Comparison of ENCODE assay signal across 8 cellular contexts in genomic region chr3:150408232-150409124, GRCh38. TPM values are rescaled to one million over a fixed set of nuclear protein-coding genes. Genes with fewer than 3 reads are reported as not detected.
DNase-seq lines count a peak whose midpoint lies in the region; ATAC-seq and TF ChIP-seq lines count a peak whose summit lies in the region.

TSC22D2 (plus strand) TSS chr3:150408298; CDS start chr3:150409351, 1,053 bp downstream.

- no peak; the same call in 1 of the 2 replicates for TF ChIP-seq CTCF in BE2C (IDR thresholded peaks at IDR 0.05; ENCODE audit: low read depth, low read length)

- peak within 1 kb of the TSS; percentile 96 for H3K4me3 ChIP-seq in BE2C (ENCODE audit: low read depth, low read length)

- H3K36me3 ChIP-seq in BE2C: peaks cover 5% of the 10 kb centered on the region; the same call in 1 of the 2 replicates

- no peaks in the 10 kb centered on the region for H3K27me3 ChIP-seq in BE2C

- ATAC-seq in GM19035 (IDR thresholded peaks at IDR 0.05; ENCODE audit: unreplicated experiment) (peak; percentile 67), HG03342 (IDR thresholded peaks at IDR 0.05; ENCODE audit: unreplicated experiment) (peak; percentile 56), left colon (peak; percentile 66)

- intact Hi-C loops in left colon (cut with DNase I, micrococcal nuclease): no loop called here

- DNase-seq in BE2C (peak; percentile 96), NCI-H460 (ENCODE audit: extremely low read depth, low read depth) (peak; percentile 83), left colon (peak; percentile 93)
- peak; percentile 90 to 95 for DNase-seq in activated CD4-positive, alpha-beta T cell treated with anti-CD3 and anti-CD28 coated beads for 4 hours
- peak; percentile 94 for DNase-seq in stimulated activated CD4-positive, alpha-beta T cell treated with anti-CD3 and anti-CD28 coated beads, Interleukin-1b, Interleukin-23, amount 100 ng/mL, for 48 hours

- no peaks in the 10 kb centered on the region for H3K9me3 ChIP-seq in BE2C

- peak within 1 kb of the TSS; percentile 96 for H3K27ac ChIP-seq in cingulate gyrus (ENCODE audit: low read depth, low read length)

- no peaks in the 10 kb centered on the region for H3K4me1 ChIP-seq in BE2C

RNA-seq across cellular contexts. Expression of gene TSC22D2, which starts in this region (rescaled TPM):
- polyA plus RNA-seq in BE2C (2012; ENCODE audit: insufficient read depth, insufficient read length, low read depth): 8.9 TPM
- 5.1 and 5.7 TPM in 2 replicates for total RNA-seq in NCI-H460 (2014; rRNA removed; shearing (Covaris generic))
- 4.0 and 5.6 TPM in 2 replicates for polyA plus RNA-seq in NCI-H460 (2014; cell fraction: nucleus; rRNA removed)
- 10 to 100 TPM; 22.4 to 28.3 TPM for total RNA-seq in left colon

Comparison
In these comparisons a context has a peak if more than half of its experiments do, and no peak if none do; other contexts are left out.
1. Peak in every context shown above with its lines: DNase-seq, ATAC-seq, H3K4me3 ChIP-seq and H3K27ac ChIP-seq.